8 cellular contexts compared by ENCODE assay signal in the genomic region with DNA sequence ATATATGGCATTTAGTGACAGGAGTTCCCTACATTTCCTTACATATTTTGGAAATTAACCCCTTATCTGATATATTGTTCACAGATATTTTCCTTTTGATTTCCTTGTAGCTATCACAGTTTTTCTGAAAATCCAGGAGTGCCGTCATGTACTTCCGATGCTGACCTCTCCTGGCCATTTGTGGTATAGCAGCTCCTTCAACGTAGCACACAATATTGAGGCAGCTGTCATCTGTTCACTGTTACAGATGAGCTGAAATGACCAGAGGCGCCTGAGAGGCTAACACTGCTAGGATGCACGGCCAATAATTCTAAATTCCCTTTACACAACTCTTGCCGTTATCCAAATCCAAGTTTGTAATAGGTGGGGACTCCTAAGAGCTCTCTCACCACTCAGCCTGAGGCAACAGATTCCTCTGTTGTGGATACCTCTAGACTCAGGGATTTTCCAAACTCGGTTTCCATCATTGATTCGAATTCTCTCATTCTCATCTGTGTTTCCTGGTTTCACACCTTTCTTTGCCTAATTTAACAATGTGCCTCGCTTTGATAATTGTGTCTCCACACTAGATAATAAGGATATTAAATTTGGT. TPM values are rescaled to one million over a fixed set of nuclear protein-coding genes. Genes with fewer than 3 reads are reported as not detected.
A peak's percentile ranks its signal among the peaks of the same experiment; 100 is the strongest.
DNase-seq lines count a peak whose midpoint lies in the region; ATAC-seq and TF ChIP-seq lines count a peak whose summit lies in the region.

No MANE protein-coding gene starts in this region.

- H3K9me3 Mint-ChIP-seq in activated T-cell treated with anti-CD3 and anti-CD28 coated beads, Interleukin-2, amount 50 U/mL, for 72 hours = no peaks in the 10 kb centered on the region

- in situ Hi-C loops in G401 (cut with HindIII; ENCODE audit: low sequenced_read_pairs) = no loop called here
- in situ Hi-C loops in Panc1 (cut with HindIII; ENCODE audit: low pct_unique_long_range_greater_than_20kb, low sequenced_read_pairs) = no loop called here

- H3K4me1 ChIP-seq in Panc1 (ENCODE audit: control insufficient read depth, insufficient read depth, low read length) (no peaks in the 10 kb centered on the region), upper lobe of left lung (no peaks in the 10 kb centered on the region)

- BruUV-seq in Panc1 (replicated peaks; lab: Mats Ljungman, UMichigan) = no TSS peak

- H3K36me3 ChIP-seq in Panc1 (ENCODE audit: control insufficient read depth, insufficient read depth, low read length) = no peaks in the 10 kb centered on the region
- no peaks in the 10 kb centered on the region for H3K36me3 ChIP-seq in upper lobe of left lung

- no peaks in the 10 kb centered on the region for H3K4me1 Mint-ChIP-seq in activated T-cell treated with anti-CD3 and anti-CD28 coated beads, Interleukin-2, amount 50 U/mL, for 72 hours (ENCODE audit: low read depth)

- ATAC-seq in GM21825 (IDR thresholded peaks at IDR 0.05; ENCODE audit: unreplicated experiment) (peak; percentile 86), Panc1 (peak; percentile 88), upper lobe of left lung (ENCODE audit: low FRiP score in 2 of 2) (peak in 1 of 2 donors; percentile 81)
- ATAC-seq in activated T-cell treated with anti-CD3 and anti-CD28 coated beads, Interleukin-2, amount 50 U/mL, for 72 hours (replicated peaks in 1 of 2) = no peak

- peak; percentile 71 for DNase-seq in G401 (ENCODE audit: low spot score)
- DNase-seq in Kasumi-1 (lab: John Stamatoyannopoulos, UW) = peak; percentile 66 to 81
- peak; percentile 67 for DNase-seq in Panc1 (ENCODE audit: low read depth, low spot score)
- DNase-seq in activated T-cell treated with anti-CD3 and anti-CD28 coated beads, Interleukin-2, amount 50 U/mL, for 72 hours = peak; percentile 51 to 58
- DNase-seq in fibroblast of the conjunctiva (ENCODE audit: low read depth) = peak; percentile 58
- peak in 46 of 56 donors; percentile 0 to 86 (median 28) for DNase-seq in nucleus accumbens (lab: John Stamatoyannopoulos, UW)
- peak in 1 of 2 donors; percentile 32 for DNase-seq in upper lobe of left lung

- 0 out of 4 replicates have a peak overlapping the region, but pooled peaks of 1 of the 2 experiments have one; percentile 1 for H3K4me3 ChIP-seq in Panc1 (ENCODE audit: low read depth in 2 of 2, low read length in 2 of 2)
- H3K4me3 ChIP-seq in upper lobe of left lung = no peak overlapping the region

- H3K27me3 Mint-ChIP-seq in activated T-cell treated with anti-CD3 and anti-CD28 coated beads, Interleukin-2, amount 50 U/mL, for 72 hours (ENCODE audit: low read depth) = peaks cover 21% of the 10 kb centered on the region

- TF ChIP-seq CTCF in Panc1 (IDR thresholded peaks at IDR 0.05) (peak; percentile 86), upper lobe of left lung (IDR thresholded peaks at IDR 0.05) (peak; percentile 57 to 80 (median 72))

- WGBS in upper lobe of left lung, 2 donors = 24% methylated on average over 9 of the region's 9 CpGs

- no peak overlapping the region for H3K4me3 Mint-ChIP-seq in activated T-cell treated with anti-CD3 and anti-CD28 coated beads, Interleukin-2, amount 50 U/mL, for 72 hours

- no peak overlapping the region for H3K27ac Mint-ChIP-seq in activated T-cell treated with anti-CD3 and anti-CD28 coated beads, Interleukin-2, amount 50 U/mL, for 72 hours

- no peaks in the 10 kb centered on the region for H3K36me3 Mint-ChIP-seq in activated T-cell treated with anti-CD3 and anti-CD28 coated beads, Interleukin-2, amount 50 U/mL, for 72 hours (ENCODE audit: insufficient read depth in 2 of 2)

- H3K27me3 ChIP-seq in Panc1 (ENCODE audit: control insufficient read depth, insufficient read depth, low read length) (no peaks in the 10 kb centered on the region), upper lobe of left lung (no peaks in the 10 kb centered on the region)

- CTCF ChIA-PET in Panc1 (lab: Charles Lee) = interaction anchor here (0.7 to 2.1 kb wide), 2 partner anchors 1622 to 1835 kb away, joined by 3 to 6 read pairs; no protein-coding TSS in a partner anchor

- H3K27ac ChIP-seq in Panc1 (ENCODE audit: low read length) (no peak overlapping the region), upper lobe of left lung (no peak overlapping the region)

- TF ChIP-seq POLR2A in upper lobe of left lung (IDR thresholded peaks at IDR 0.05) = no peak

- no peaks in the 10 kb centered on the region for H3K9me3 ChIP-seq in Panc1 (ENCODE audit: control insufficient read depth, insufficient read depth, low read depth, low read length)
- no peaks in the 10 kb centered on the region for H3K9me3 ChIP-seq in upper lobe of left lung

- intact Hi-C loops in Panc1 (cut with micrococcal nuclease; ENCODE audit: unreplicated experiment) = loop anchor here (5.0 kb wide), 1 partner anchor 1623 kb away; no protein-coding TSS in a partner anchor

- no peak for TF ChIP-seq EP300 in upper lobe of left lung (IDR thresholded peaks at IDR 0.05)

- POLR2A ChIA-PET in Panc1 (lab: Charles Lee) = no interaction called here

RNA-seq across cellular contexts. Expression of gene MMUT, which starts 53.0 kb away (rescaled TPM):
- total RNA-seq in G401 (2014; rRNA removed; shearing (Covaris generic)) = 12.7 and 15.1 TPM in 2 replicates
- total RNA-seq in Panc1 (2021; ENCODE audit: unreplicated experiment) (7.1 TPM), upper lobe of left lung (10 to 100 TPM in 4 of 6 donors, 1 to 10 TPM in 2; 8.0 to 26.6 (median 17.2) TPM)
- 5.9 TPM for polyA plus RNA-seq in Panc1 (2012; ENCODE audit: insufficient read length)
- 10 to 100 TPM; 14.8 to 15.2 TPM for total RNA-seq in activated T-cell treated with anti-CD3 and anti-CD28 coated beads, Interleukin-2, amount 50 U/mL, for 72 hours

RNA-seq across cellular contexts. Expression of gene CENPQ, which starts 53.1 kb away (rescaled TPM):
- total RNA-seq in G401 (2014; rRNA removed; shearing (Covaris generic)) = 9.1 and 17.7 TPM in 2 replicates
- total RNA-seq in Panc1 (2021; ENCODE audit: unreplicated experiment) (5.5 TPM), upper lobe of left lung (1 to 10 TPM in 4 of 6 donors, under 1 TPM in 1, not detected in 1; 0.22 to 4.1 (median 3.6) TPM)
- polyA plus RNA-seq in Panc1 (2012; ENCODE audit: insufficient read length) = 1.4 TPM
- 10 to 100 TPM; 11.7 to 12.5 TPM for total RNA-seq in activated T-cell treated with anti-CD3 and anti-CD28 coated beads, Interleukin-2, amount 50 U/mL, for 72 hours

Comparison
In these comparisons a context has a peak if more than half of its experiments do, and no peak if none do; other contexts are left out.
1. ATAC-seq: peak in GM21825 (single experiment) and Panc1 (single experiment); none in activated T-cell treated with anti-CD3 and anti-CD28 coated beads, Interleukin-2, amount 50 U/mL, for 72 hours (0 of 2).